18 cellular contexts compared by ENCODE assay signal in genomic region chr10:96843823-96844222, GRCh38. TPM values are rescaled to one million over a fixed set of nuclear protein-coding genes. Genes with fewer than 3 reads are reported as not detected.
DNase-seq lines count a peak whose midpoint lies in the region; ATAC-seq, FAIRE-seq and TF ChIP-seq lines count a peak whose summit lies in the region.
"Had no signal": no experiment of that assay in that cellular context is flagged by ENCODE, and none has a peak within 500 bp of the region (broad histone marks: within the 10 kb centered on the region; RNA-seq: fewer than 3 reads in every experiment).

No MANE protein-coding gene starts in this region.

- BruUV-seq in MCF 10A (replicated peaks; lab: Mats Ljungman, UMichigan) (no TSS peak), mammary epithelial cell (replicated peaks; lab: Mats Ljungman, UMichigan) (no TSS peak), K562 (replicated peaks; lab: Mats Ljungman, UMichigan) (no TSS peak)

- TF ChIP-seq POLR2A in K562 (conservative IDR thresholded peaks at IDR 0.05), result no peak
- TF ChIP-seq POLR2A in right lobe of liver (IDR thresholded peaks at IDR 0.05), result no peak

- H3K4me3 Mint-ChIP-seq in MCF 10A (ENCODE audit: unreplicated experiment), result no peak overlapping the region

- H3K4me2 ChIP-seq in mammary epithelial cell (ENCODE audit: insufficient read depth, low read depth, low read length), result no peak overlapping the region
- no peak overlapping the region for H3K4me2 ChIP-seq in K562 (ENCODE audit: insufficient read depth, low read length)

- POLR2A ChIA-PET in MCF 10A (lab: Yijun Ruan, JAX), result interaction anchor here (1.2 kb wide), 1 partner anchor 11 kb away, joined by 3 read pairs; no protein-coding TSS in a partner anchor
- POLR2A ChIA-PET in K562 (lab: Yijun Ruan, JAX), result interaction anchor here (1.2 kb wide), 1 partner anchor 32 kb away, joined by 3 read pairs; no protein-coding TSS in a partner anchor

- intact Hi-C loops in MCF 10A (cut with micrococcal nuclease), result no loop called here
- intact Hi-C loops in mammary epithelial cell (cut with micrococcal nuclease), result loop anchor here (1.0 kb wide), 1 partner anchor 10 kb away; no protein-coding TSS in a partner anchor
- intact Hi-C loops in K562 (cut with micrococcal nuclease), result no loop called here
- intact Hi-C loops in right lobe of liver (cut with DNase I), result no loop called here

- H3K27me3 Mint-ChIP-seq in MCF 10A (ENCODE audit: insufficient read depth, unreplicated experiment), result no peaks in the 10 kb centered on the region

- H3K36me3 ChIP-seq in mammary epithelial cell (ENCODE audit: insufficient read depth, low read length), result no peaks in the 10 kb centered on the region
- no peaks in the 10 kb centered on the region for H3K36me3 ChIP-seq in K562 (ENCODE audit: control insufficient read depth, insufficient read depth, low read length)
- H3K36me3 ChIP-seq in right lobe of liver, result no peaks in the 10 kb centered on the region

- no peak for TF ChIP-seq CTCF in MCF 10A (IDR thresholded peaks at IDR 0.05; ENCODE audit: unreplicated experiment)
- no peak for TF ChIP-seq CTCF in mammary epithelial cell (conservative IDR thresholded peaks at IDR 0.05 in 1 of 2, IDR thresholded peaks at IDR 0.05 in 1 of 2; ENCODE audit: extremely low read depth in 1 of 2, insufficient read depth in 1 of 2, low read depth in 1 of 2, low read length in 2 of 2)
- no peak for TF ChIP-seq CTCF in K562 (IDR thresholded peaks at IDR 0.05 in 2 of 3, conservative IDR thresholded peaks at IDR 0.05 in 1 of 3; ENCODE audit: insufficient read depth in 2 of 3, low read depth in 1 of 3, low read length in 3 of 3)
- no peak for TF ChIP-seq CTCF in right lobe of liver (IDR thresholded peaks at IDR 0.05)

- H3K4me3 ChIP-seq in mammary epithelial cell (replicated peaks in 1 of 3; ENCODE audit: insufficient read depth in 1 of 3, low read depth in 2 of 3, low read length in 3 of 3), result no peak overlapping the region
- H3K4me3 ChIP-seq in K562, result no peak overlapping the region
- H3K4me3 ChIP-seq in right lobe of liver, result peak overlapping the region in 1 of 3 donors; percentile 16
- H3K4me3 ChIP-seq: GM12878, SJSA1 had no signal

- no peak overlapping the region for H3K27ac ChIP-seq in mammary epithelial cell (ENCODE audit: insufficient read depth, low read depth, low read length)
- no peak overlapping the region for H3K27ac ChIP-seq in K562 (ENCODE audit: extremely low read depth, low read depth, low read length)
- peak overlapping the region in 2 of 3 donors; percentile 3 to 54 for H3K27ac ChIP-seq in right lobe of liver

- no peaks in the 10 kb centered on the region for H3K9me1 ChIP-seq in K562 (ENCODE audit: control insufficient read depth, insufficient read depth, low read length)

- H3K9me3 ChIP-seq in mammary epithelial cell (replicated peaks; ENCODE audit: insufficient read depth, low read length), result no peaks in the 10 kb centered on the region
- H3K9me3 ChIP-seq in K562 (replicated peaks; ENCODE audit: control insufficient read depth, insufficient read depth, low read depth, low read length), result no peaks in the 10 kb centered on the region
- no peaks in the 10 kb centered on the region for H3K9me3 ChIP-seq in right lobe of liver
- H3K9me3 ChIP-seq: SJSA1 had no signal

- no peak for TF ChIP-seq RAD21 in K562 (CRISPR knock-in tag; conservative IDR thresholded peaks at IDR 0.05 in 1 of 2, IDR thresholded peaks at IDR 0.05 in 1 of 2)

- no peak overlapping the region for H2AFZ ChIP-seq in mammary epithelial cell (ENCODE audit: low read depth, low read length)
- H2AFZ ChIP-seq in K562 (ENCODE audit: low read depth, low read length), result no peak overlapping the region

- H3K79me2 ChIP-seq in mammary epithelial cell (ENCODE audit: insufficient read depth, low read length), result peaks cover 97% of the 10 kb centered on the region
- H3K79me2 ChIP-seq in K562 (ENCODE audit: control insufficient read depth, insufficient read depth, low read length), result peaks cover 97% of the 10 kb centered on the region

- DNase-seq in MCF 10A (ENCODE audit: unreplicated experiment), result no peak
- no peak for DNase-seq in mammary epithelial cell
- no peak for DNase-seq in K562 (ENCODE audit: extremely low read depth in 1 of 4, low spot score in 3 of 4)
- no peak for DNase-seq in right lobe of liver
- no peak for DNase-seq in NCI-H1694 treated with DMSO at 0.1 percent for 48 hours (lab: John Stamatoyannopoulos, UW)
- no peak for DNase-seq in SHP77 treated with DMSO at 0.1 percent for 48 hours (lab: John Stamatoyannopoulos, UW)
- DNase-seq in NCI-H146 treated with DMSO at 0.1 percent for 48 hours (lab: John Stamatoyannopoulos, UW; ENCODE audit: unreplicated experiment), result no peak
- no peak for DNase-seq in superior temporal gyrus (ENCODE audit: extremely low spot score)
- DNase-seq: MM.1S, NCI-H1048, NCI-H1417 treated with DMSO at 0.1 percent for 48 hours, NCI-H1930, NCI-H510A, NCI-H774 had no signal

- peaks cover 26% of the 10 kb centered on the region for H3K4me1 Mint-ChIP-seq in MCF 10A (ENCODE audit: insufficient read depth, unreplicated experiment)

- TF ChIP-seq EP300 in K562 (IDR thresholded peaks at IDR 0.05; ENCODE audit: low read length), result no peak

- H4K20me1 ChIP-seq in mammary epithelial cell (ENCODE audit: insufficient read depth, low read length) (no peaks in the 10 kb centered on the region), K562 (replicated peaks; ENCODE audit: control insufficient read depth, insufficient read depth, low read length) (peaks cover 6% of the 10 kb centered on the region; the same call in 1 of the 2 replicates)

- FAIRE-seq in K562 (lab: Jason Lieb, UNC), result no peak
- FAIRE-seq: GM12878, H54, RCC 7860 had no signal

- peaks cover 30% of the 10 kb centered on the region for H3K4me1 ChIP-seq in mammary epithelial cell (ENCODE audit: insufficient read depth, low read length)
- peaks cover 0 to 4% of the 10 kb centered on the region in 2 experiments; a peak in 2 of 5 replicates for H3K4me1 ChIP-seq in K562 (replicated peaks in 1 of 2; ENCODE audit: control insufficient read depth in 2 of 2, insufficient read depth in 2 of 2, low read length in 2 of 2)
- peaks cover 0 to 25% (median 8%) of the 10 kb centered on the region in 4 donors for H3K4me1 ChIP-seq in right lobe of liver

- dilution Hi-C loops in mammary epithelial cell (cut with HindIII; ENCODE audit: low sequenced_read_pairs), result no loop called here

- H3K36me3 Mint-ChIP-seq in MCF 10A (ENCODE audit: insufficient read depth, unreplicated experiment), result no peaks in the 10 kb centered on the region

- in situ Hi-C loops in mammary epithelial cell (cut with MboI; ENCODE audit: low sequenced_read_pairs in 2 of 2), result loop anchor here in 1 of 2 donors (25.0 kb wide), 1 partner anchor 457 kb away; no protein-coding TSS in a partner anchor
- in situ Hi-C loops in K562 (cut with MboI), result no loop called here

- H3K9me3 Mint-ChIP-seq in MCF 10A (ENCODE audit: unreplicated experiment), result no peaks in the 10 kb centered on the region

- CTCF ChIA-PET in MCF 10A (lab: Yijun Ruan, JAX), result interaction anchor here (0.7 to 0.8 kb wide), 2 partner anchors 18 to 568 kb away, joined by 3 read pairs; no protein-coding TSS in a partner anchor
- CTCF ChIA-PET in mammary epithelial cell (lab: Charles Lee; ENCODE audit: low non-redundant PET), result no interaction called here
- CTCF ChIA-PET in K562 (lab: Yijun Ruan, JAX; ENCODE audit: low intra/inter-chr PET ratio), result no interaction called here

- H3K9ac ChIP-seq in mammary epithelial cell (ENCODE audit: insufficient read depth, low read length) (no peak overlapping the region), K562 (ENCODE audit: insufficient read depth in 1 of 2, low read depth in 2 of 2, low read length in 2 of 2) (no peak overlapping the region)

- ATAC-seq in K562 (no peak), right lobe of liver (no peak)
- ATAC-seq: GM12878 had no signal

- H3K27ac Mint-ChIP-seq in MCF 10A (ENCODE audit: low read depth, unreplicated experiment), result peak overlapping the region; percentile 22

- WGBS in mammary epithelial cell (ENCODE audit: low coverage, missing lambda C conversion rate), result no CpG with 5 or more reads among the region's 2 CpGs
- WGBS in K562 (ENCODE audit: insufficient coverage, low coverage, missing lambda C conversion rate), result 72% methylated on average over 2 of the region's 2 CpGs
- whole genome bisulfite sequencing in right lobe of liver (ENCODE audit: insufficient coverage, low coverage, low lambda C conversion rate, missing lambda C conversion rate), result 88% methylated on average over 2 of the region's 2 CpGs

- no peaks in the 10 kb centered on the region for H3K27me3 ChIP-seq in mammary epithelial cell (ENCODE audit: insufficient read depth, low read length)
- no peaks in the 10 kb centered on the region for H3K27me3 ChIP-seq in K562 (ENCODE audit: control insufficient read depth in 2 of 2, insufficient read depth in 2 of 2, low read length in 2 of 2)
- no peaks in the 10 kb centered on the region for H3K27me3 ChIP-seq in right lobe of liver
- H3K27me3 ChIP-seq: SJSA1 had no signal

RNA-seq across cellular contexts. Expression of gene LCOR, which starts 11.7 kb away (rescaled TPM):
- total RNA-seq in MCF 10A (2022) (33.9 and 40.4 TPM in 2 replicates), mammary epithelial cell (10 to 100 TPM; 32.3 to 41.3 TPM), K562 (2014; rRNA removed) (7.2 and 9.3 TPM in 2 replicates), K562 (2014; rRNA removed; fragmentation: Illumina TruSeq; extraction: Trizol) (16.9 and 18.2 TPM in 2 replicates), K562 (2015; rRNA removed; fragmentation: Illumina TruSeq; extraction: Trizol) (14.9 and 15.7 TPM in 2 replicates), K562 (2021) (20.3 and 23.7 TPM in 2 replicates), right lobe of liver (10 to 100 TPM in 5 of 6 experiments, 1 to 10 TPM in 1; 8.6 to 16.3 (median 12.9) TPM)
- polyA plus RNA-seq in mammary epithelial cell (8.0 TPM), K562 (2011; rRNA removed) (8.6 and 9.5 TPM in 2 replicates), K562 (2014; fragmentation: Illumina TruSeq; extraction: Trizol) (7.4 and 14.4 TPM in 2 replicates), K562 (2014; fragmentation: Nextera tagmentation; extraction: Ambion mirVana) (1 to 10 TPM; 3.6 to 7.2 TPM), K562 (2014; rRNA removed) (9.7 and 25.2 TPM in 2 replicates)
- 35.0 TPM for polyA minus RNA-seq in mammary epithelial cell
- 15.1 and 59.1 TPM in 2 replicates for total RNA-seq in K562 (2011; cell fraction: chromatin; rRNA removed; ENCODE audit: low replicate concordance)
- 6.8 and 10.8 TPM in 2 replicates for total RNA-seq in K562 (2011; cell fraction: nucleolus; rRNA removed)
- 35.4 and 55.9 TPM in 2 replicates for total RNA-seq in K562 (2011; cell fraction: nucleoplasm; rRNA removed)
- 3.0 and 4.8 TPM in 2 replicates for polyA plus RNA-seq in K562 (2011; cell fraction: cytosol; rRNA removed)
- polyA plus RNA-seq in K562 (2011; cell fraction: nucleus; rRNA removed), result 7.8 and 8.1 TPM in 2 replicates
- polyA plus RNA-seq in K562 (2012), result 4.4 and 5.1 TPM in 2 replicates
- polyA minus RNA-seq in K562 (2011; rRNA and poly(A)+ RNA removed), result 22.9 and 31.8 TPM in 2 replicates
- 11.8 and 12.9 TPM in 2 replicates for polyA minus RNA-seq in K562 (2011; cell fraction: cytosol; rRNA and poly(A)+ RNA removed)
- polyA minus RNA-seq in K562 (2011; cell fraction: nucleus; rRNA and poly(A)+ RNA removed), result 17.9 and 25.0 TPM in 2 replicates

Comparison
In these comparisons a context has a peak if more than half of its experiments do, and no peak if none do; other contexts are left out.
1. H3K27ac ChIP-seq: peak in right lobe of liver (2 of 3); none in mammary epithelial cell (single experiment) and K562 (single experiment).